Comparison of ENCODE assay signal across 1 cellular context in genomic region chr13:21022694-21023325, GRCh38.
TF ChIP-seq lines count a peak whose summit lies in the region.

No MANE protein-coding gene starts in this region.

TF ChIP-seq in HCT116, 20 proteins besides CTCF, POLR2A, EP300 and RAD21 (continued from another document):
- TF ChIP-seq, protein P1, sequence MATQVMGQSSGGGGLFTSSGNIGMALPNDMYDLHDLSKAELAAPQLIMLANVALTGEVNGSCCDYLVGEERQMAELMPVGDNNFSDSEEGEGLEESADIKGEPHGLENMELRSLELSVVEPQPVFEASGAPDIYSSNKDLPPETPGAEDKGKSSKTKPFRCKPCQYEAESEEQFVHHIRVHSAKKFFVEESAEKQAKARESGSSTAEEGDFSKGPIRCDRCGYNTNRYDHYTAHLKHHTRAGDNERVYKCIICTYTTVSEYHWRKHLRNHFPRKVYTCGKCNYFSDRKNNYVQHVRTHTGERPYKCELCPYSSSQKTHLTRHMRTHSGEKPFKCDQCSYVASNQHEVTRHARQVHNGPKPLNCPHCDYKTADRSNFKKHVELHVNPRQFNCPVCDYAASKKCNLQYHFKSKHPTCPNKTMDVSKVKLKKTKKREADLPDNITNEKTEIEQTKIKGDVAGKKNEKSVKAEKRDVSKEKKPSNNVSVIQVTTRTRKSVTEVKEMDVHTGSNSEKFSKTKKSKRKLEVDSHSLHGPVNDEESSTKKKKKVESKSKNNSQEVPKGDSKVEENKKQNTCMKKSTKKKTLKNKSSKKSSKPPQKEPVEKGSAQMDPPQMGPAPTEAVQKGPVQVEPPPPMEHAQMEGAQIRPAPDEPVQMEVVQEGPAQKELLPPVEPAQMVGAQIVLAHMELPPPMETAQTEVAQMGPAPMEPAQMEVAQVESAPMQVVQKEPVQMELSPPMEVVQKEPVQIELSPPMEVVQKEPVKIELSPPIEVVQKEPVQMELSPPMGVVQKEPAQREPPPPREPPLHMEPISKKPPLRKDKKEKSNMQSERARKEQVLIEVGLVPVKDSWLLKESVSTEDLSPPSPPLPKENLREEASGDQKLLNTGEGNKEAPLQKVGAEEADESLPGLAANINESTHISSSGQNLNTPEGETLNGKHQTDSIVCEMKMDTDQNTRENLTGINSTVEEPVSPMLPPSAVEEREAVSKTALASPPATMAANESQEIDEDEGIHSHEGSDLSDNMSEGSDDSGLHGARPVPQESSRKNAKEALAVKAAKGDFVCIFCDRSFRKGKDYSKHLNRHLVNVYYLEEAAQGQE (IDR thresholded peaks at IDR 0.05; ENCODE audit: low read depth), result no peak
- TF ChIP-seq ZFX (IDR thresholded peaks at IDR 0.05), result no peak
- no peak for TF ChIP-seq MAX (IDR thresholded peaks at IDR 0.05)
- no peak for TF ChIP-seq ZNF274 (IDR thresholded peaks at IDR 0.05; ENCODE audit: low read depth, low read length)
- no peak for TF ChIP-seq CEBPB (IDR thresholded peaks at IDR 0.05; ENCODE audit: low read depth)
- no peak for TF ChIP-seq FOSL1 (IDR thresholded peaks at IDR 0.05; ENCODE audit: low read depth)
- TF ChIP-seq TCF7L2 (IDR thresholded peaks at IDR 0.05; ENCODE audit: borderline replicate concordance, extremely low read depth, insufficient read depth, insufficient read length), result no peak
- TF ChIP-seq EZH2 (IDR thresholded peaks at IDR 0.05), result no peak
- TF ChIP-seq EGR1 (IDR thresholded peaks at IDR 0.05; ENCODE audit: low read depth), result no peak
- no peak for TF ChIP-seq SRF (IDR thresholded peaks at IDR 0.05; ENCODE audit: low read depth)
- no peak for TF ChIP-seq YY1 (IDR thresholded peaks at IDR 0.05; ENCODE audit: extremely low read depth, insufficient replicate concordance, low read depth, low read length)
- no peak for TF ChIP-seq JUND (IDR thresholded peaks at IDR 0.05)
